14 cellular contexts compared by ENCODE assay signal in the genomic region with DNA sequence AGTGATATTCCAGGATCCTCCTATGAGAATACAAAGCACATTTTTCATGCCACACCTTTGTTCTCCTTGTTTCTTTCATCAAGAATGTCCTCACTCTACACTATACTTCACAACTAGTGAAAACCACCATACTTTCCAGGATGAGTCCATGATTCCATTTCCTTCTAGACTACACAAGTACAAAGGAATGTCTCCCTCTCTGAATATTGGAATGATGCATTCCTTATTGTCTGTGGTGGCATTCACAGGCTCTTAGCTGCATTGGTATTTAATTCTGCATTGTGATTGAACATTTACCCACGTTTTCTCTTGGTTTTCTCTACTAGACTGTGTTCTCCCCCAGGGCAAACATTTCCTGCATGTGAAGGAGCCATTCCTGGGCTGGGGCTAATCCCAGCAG.
"Had no signal": no experiment of that assay in that cellular context is flagged by ENCODE, and none has a peak within 500 bp of the region (broad histone marks: within the 10 kb centered on the region; RNA-seq: fewer than 3 reads in every experiment).

No MANE protein-coding gene starts in this region.

- H3K4me1 ChIP-seq: heart left ventricle, left ventricle myocardium inferior had no signal

- H3K27ac ChIP-seq: cardiac muscle cell, heart left ventricle, left ventricle myocardium inferior had no signal

- DNase-seq: activated CD4-positive, alpha-beta memory T cell treated with anti-CD3 and anti-CD28 coated beads for 36 hours; activated CD4-positive, alpha-beta T cell treated with anti-CD3 and anti-CD28 coated beads for 1 hour; activated gamma-delta T cell; activated T-cell treated with anti-CD3 and anti-CD28 coated beads, Interleukin-2, amount 50 U/mL, for 48 hours; anterior cingulate cortex; cortex of kidney; effector memory CD8-positive, alpha-beta T cell; erythroblast; heart left ventricle; left ventricle myocardium inferior; nephron progenitor cell; stimulated activated CD4-positive, alpha-beta T cell treated with anti-CD3 and anti-CD28 coated beads, Interleukin-12 subunit alpha, Interleukin-12 subunit beta, amount 100 ng/mL, for 4 hours; stimulated activated naive CD4-positive, alpha-beta T cell had no signal

- ATAC-seq: effector memory CD8-positive, alpha-beta T cell; heart left ventricle had no signal

- H3K27me3 ChIP-seq: cardiac muscle cell, heart left ventricle had no signal

- H3K4me3 ChIP-seq: cardiac muscle cell, heart left ventricle, left ventricle myocardium inferior had no signal
